ENCODE assay signal across 12 cellular contexts in the genomic region with DNA sequence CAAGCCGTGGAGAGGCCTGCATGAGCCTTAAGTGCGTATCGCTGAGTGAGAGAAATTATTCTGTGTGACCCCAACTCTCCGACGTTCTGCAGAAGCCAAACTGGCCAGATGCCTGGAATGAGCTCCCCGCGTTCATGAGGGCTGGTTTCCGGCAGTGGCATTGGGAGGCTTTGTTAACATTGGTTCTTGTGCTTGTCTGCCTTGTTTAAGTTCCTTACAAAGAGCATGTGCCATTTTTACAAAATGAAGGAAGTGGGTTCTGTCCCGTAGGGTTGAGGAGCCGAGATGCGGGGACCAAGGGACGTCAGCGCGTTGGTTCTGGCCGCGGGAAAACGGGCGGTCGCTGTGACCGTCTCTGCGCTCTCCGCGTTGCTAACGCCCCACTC. TPM values are rescaled to one million over a fixed set of nuclear protein-coding genes. Genes with fewer than 3 reads are reported as not detected.
DNase-seq lines count a peak whose midpoint lies in the region; ATAC-seq and TF ChIP-seq lines count a peak whose summit lies in the region.
"Had no signal": no experiment of that assay in that cellular context is flagged by ENCODE, and none has a peak within 500 bp of the region (broad histone marks: within the 10 kb centered on the region; RNA-seq: fewer than 3 reads in every experiment).

No MANE protein-coding gene starts in this region.

- H3K27ac ChIP-seq in esophagus squamous epithelium (peak overlapping the region in 1 of 4 donors; percentile 17), subcutaneous abdominal adipose tissue (ENCODE audit: low read depth, low read length) (no peak overlapping the region), PC-3 (ENCODE audit: low read length) (no peak overlapping the region)

- CTCF ChIA-PET in PC-3 (lab: Charles Lee), result no interaction called here

- no peak overlapping the region for H2AFZ ChIP-seq in PC-3 (ENCODE audit: low read length)

- H3K9ac ChIP-seq in subcutaneous abdominal adipose tissue (ENCODE audit: low read length in 5 of 5) (peak overlapping the region in 3 of 5 donors; percentile 32 to 66 (median 44)), PC-3 (ENCODE audit: low read length) (no peak overlapping the region)

- H3K9me3 ChIP-seq in T-helper 17 cell (ENCODE audit: control insufficient read depth, low read length, poor library complexity, severe bottlenecking) (no peaks in the 10 kb centered on the region), esophagus squamous epithelium (no peaks in the 10 kb centered on the region), subcutaneous abdominal adipose tissue (ENCODE audit: control insufficient read depth in 5 of 5, low read length in 5 of 5) (no peaks in the 10 kb centered on the region), PC-3 (ENCODE audit: low read length) (no peaks in the 10 kb centered on the region)

- no peaks in the 10 kb centered on the region for H3K27me3 Mint-ChIP-seq in T-helper 17 cell
- no peaks in the 10 kb centered on the region for H3K27me3 Mint-ChIP-seq in effector memory CD8-positive, alpha-beta T cell

- ATAC-seq in T-helper 17 cell (no peak), PC-3 (no peak), HG02678 (IDR thresholded peaks at IDR 0.05; ENCODE audit: unreplicated experiment) (no peak)
- ATAC-seq in effector memory CD8-positive, alpha-beta T cell (replicated peaks), result no peak

- intact Hi-C loops in esophagus squamous epithelium (cut with DNase I), result no loop called here
- intact Hi-C loops in PC-3 (cut with micrococcal nuclease), result no loop called here

- H3F3A ChIP-seq in PC-3 (ENCODE audit: low read length, unreplicated experiment), result no peaks in the 10 kb centered on the region

- H3K27me3 ChIP-seq in esophagus squamous epithelium, result no peaks in the 10 kb centered on the region
- no peaks in the 10 kb centered on the region for H3K27me3 ChIP-seq in subcutaneous abdominal adipose tissue (ENCODE audit: control insufficient read depth in 5 of 5, insufficient read depth in 4 of 5, low read length in 5 of 5)
- no peaks in the 10 kb centered on the region for H3K27me3 ChIP-seq in PC-3 (ENCODE audit: low read length)

- H3K27ac Mint-ChIP-seq in T-helper 17 cell, result no peak overlapping the region
- no peak overlapping the region for H3K27ac Mint-ChIP-seq in effector memory CD8-positive, alpha-beta T cell
- H3K27ac Mint-ChIP-seq: activated naive CD4-positive, alpha-beta T cell treated with anti-CD3 and anti-CD28 coated beads, Interleukin-2, amount 10 ng/mL, durations not matched to agents 7 days and 5 days had no signal

- H3K36me3 ChIP-seq in esophagus squamous epithelium, result peaks cover 0 to 37% (median 14%) of the 10 kb centered on the region in 3 donors
- peaks cover 0 to 27% (median 22%) of the 10 kb centered on the region in 5 donors for H3K36me3 ChIP-seq in subcutaneous abdominal adipose tissue (ENCODE audit: control insufficient read depth in 5 of 5, insufficient read depth in 5 of 5, low read length in 5 of 5)
- peaks cover 3% of the 10 kb centered on the region; the same call in 1 of the 2 replicates for H3K36me3 ChIP-seq in PC-3 (ENCODE audit: low read depth, low read length)

- peak overlapping the region; percentile 21 for H3K4me3 Mint-ChIP-seq in T-helper 17 cell
- H3K4me3 Mint-ChIP-seq in effector memory CD8-positive, alpha-beta T cell, result peak overlapping the region in 1 of 2 donors; percentile 49
- H3K4me3 Mint-ChIP-seq: activated naive CD4-positive, alpha-beta T cell treated with anti-CD3 and anti-CD28 coated beads, Interleukin-2, amount 10 ng/mL, durations not matched to agents 7 days and 5 days had no signal

- no peaks in the 10 kb centered on the region for H3K9me2 ChIP-seq in PC-3 (replicated peaks; ENCODE audit: low read length)

- peaks cover 7% of the 10 kb centered on the region for H3K4me1 Mint-ChIP-seq in T-helper 17 cell
- H3K4me1 Mint-ChIP-seq in effector memory CD8-positive, alpha-beta T cell (ENCODE audit: low read depth in 2 of 2), result peaks cover 3 to 12% of the 10 kb centered on the region in 2 donors

- POLR2A ChIA-PET in PC-3 (lab: Charles Lee; ENCODE audit: unreplicated experiment), result no interaction called here

- H3K79me2 ChIP-seq in PC-3 (ENCODE audit: low read length), result 0 out of 2 replicates have a peak, but pooled peaks cover 9% of the 10 kb centered on the region

- TF ChIP-seq POLR2A in esophagus squamous epithelium (IDR thresholded peaks at IDR 0.05), result no peak

- BruUV-seq in PC-3 (replicated peaks; lab: Mats Ljungman, UMichigan), result no TSS peak

- H3K36me3 Mint-ChIP-seq in T-helper 17 cell (ENCODE audit: low read depth), result peaks cover 3% of the 10 kb centered on the region
- H3K36me3 Mint-ChIP-seq in effector memory CD8-positive, alpha-beta T cell (ENCODE audit: insufficient read depth), result peaks cover 30% of the 10 kb centered on the region

- no peak overlapping the region for H3K4me2 ChIP-seq in PC-3 (ENCODE audit: low read length)

- no peak for TF ChIP-seq CTCF in esophagus squamous epithelium (IDR thresholded peaks at IDR 0.05)
- TF ChIP-seq CTCF in PC-3 (conservative IDR thresholded peaks at IDR 0.05; ENCODE audit: low read depth, low read length), result no peak
- no peak for TF ChIP-seq CTCF in GM10266 (IDR thresholded peaks at IDR 0.05; ENCODE audit: control insufficient read depth, insufficient read depth, low read depth, missing control alignments)

- DNase-seq in T-helper 17 cell (no peak), esophagus squamous epithelium (lab: John Stamatoyannopoulos, UW) (no peak), lung microvascular endothelial cell (ENCODE audit: low read depth in 2 of 2) (peak; percentile 29 to 38), PC-3 (no peak), GM10266 (ENCODE audit: extremely low spot score) (no peak)
- no peak for DNase-seq in effector memory CD8-positive, alpha-beta T cell
- DNase-seq: activated naive CD4-positive, alpha-beta T cell treated with anti-CD3 and anti-CD28 coated beads, Interleukin-2, amount 10 ng/mL, durations not matched to agents 7 days and 5 days; COR-L47; erythroblast; NCI-H2081 had no signal

- H3K4me1 ChIP-seq in esophagus squamous epithelium (peaks cover 0 to 16% (median 3%) of the 10 kb centered on the region in 3 donors), subcutaneous abdominal adipose tissue (ENCODE audit: control insufficient read depth in 5 of 5, insufficient read depth in 5 of 5, low read length in 5 of 5) (peaks cover 2 to 12% (median 9%) of the 10 kb centered on the region in 5 donors), PC-3 (ENCODE audit: insufficient read depth, low read length) (no peaks in the 10 kb centered on the region)

- no peaks in the 10 kb centered on the region for H4K20me1 ChIP-seq in PC-3 (ENCODE audit: low read length)

- no peaks in the 10 kb centered on the region for H3K9me3 Mint-ChIP-seq in effector memory CD8-positive, alpha-beta T cell
- H3K9me3 Mint-ChIP-seq: activated naive CD4-positive, alpha-beta T cell treated with anti-CD3 and anti-CD28 coated beads, Interleukin-2, amount 10 ng/mL, durations not matched to agents 7 days and 5 days had no signal

- peak overlapping the region in 3 of 4 donors; percentile 12 to 59 (median 37) for H3K4me3 ChIP-seq in esophagus squamous epithelium
- peak overlapping the region; percentile 33 to 63 (median 40) for H3K4me3 ChIP-seq in subcutaneous abdominal adipose tissue (ENCODE audit: low read depth in 1 of 5, low read length in 5 of 5)
- H3K4me3 ChIP-seq in PC-3 (ENCODE audit: low read length), result no peak overlapping the region

- WGBS in esophagus squamous epithelium, 2 donors, result 68 to 84% methylated on average over 8 to 20 of the region's 24 CpGs

RNA-seq across cellular contexts. Expression of gene RABL6, which starts 13.2 kb away (rescaled TPM):
- total RNA-seq in T-helper 17 cell (10 to 100 TPM; 55.6 to 59.7 TPM), esophagus squamous epithelium (10 to 100 TPM; 54.9 to 70.7 (median 61.5) TPM), lung microvascular endothelial cell (43.8 and 47.7 TPM in 2 replicates), PC-3 (2014; rRNA removed) (84.3 and 113 TPM in 2 replicates)

RNA-seq across cellular contexts. Expression of gene AJM1, which starts 21.3 kb away (rescaled TPM):
- total RNA-seq in T-helper 17 cell (1 to 10 TPM; 2.9 to 3.7 TPM), esophagus squamous epithelium (1 to 10 TPM in 2 of 4 donors, under 1 TPM in 2; 0.32 to 2.3 (median 1.0) TPM), lung microvascular endothelial cell (0.44 and 1.4 TPM in 2 replicates), PC-3 (2014; rRNA removed) (1.4 and 2.6 TPM in 2 replicates)

RNA-seq across cellular contexts. Expression of gene CCDC183, which starts 24.8 kb away (rescaled TPM):
- total RNA-seq in T-helper 17 cell (1 to 10 TPM; 1.8 to 2.2 TPM), esophagus squamous epithelium (1 to 10 TPM in 1 of 4 donors, not detected in 3; 2.1 TPM), lung microvascular endothelial cell (0.22 and 1.4 TPM in 2 replicates), PC-3 (2014; rRNA removed) (0.87 and 1.2 TPM in 2 replicates)

RNA-seq across cellular contexts. Expression of gene PHPT1, which starts 28.3 kb away (rescaled TPM):
- 10 to 100 TPM; 33.8 to 36.2 TPM for total RNA-seq in T-helper 17 cell
- 10 to 100 TPM; 21.9 to 53.2 (median 42.2) TPM for total RNA-seq in esophagus squamous epithelium
- total RNA-seq in lung microvascular endothelial cell, result 242 and 316 TPM in 2 replicates
- total RNA-seq in PC-3 (2014; rRNA removed), result 83.2 and 111 TPM in 2 replicates

RNA-seq across cellular contexts. Expression of gene TMEM141, which starts 29.8 kb away (rescaled TPM):
- total RNA-seq in T-helper 17 cell (10 to 100 TPM; 16.5 to 21.8 TPM), esophagus squamous epithelium (100 to 1,000 TPM; 109 to 129 (median 123) TPM), lung microvascular endothelial cell (65.4 and 66.7 TPM in 2 replicates), PC-3 (2014; rRNA removed) (94.6 and 101 TPM in 2 replicates)

Comparison
In these comparisons a context has a peak if more than half of its experiments do, and no peak if none do; other contexts are left out.
1. DNase-seq: peak in lung microvascular endothelial cell (2 of 2); none in T-helper 17 cell (0 of 3), esophagus squamous epithelium (single experiment), PC-3 (single experiment), effector memory CD8-positive, alpha-beta T cell (0 of 3) and GM10266 (single experiment).